ENCODE assay signal across 23 cellular contexts in the genomic region with DNA sequence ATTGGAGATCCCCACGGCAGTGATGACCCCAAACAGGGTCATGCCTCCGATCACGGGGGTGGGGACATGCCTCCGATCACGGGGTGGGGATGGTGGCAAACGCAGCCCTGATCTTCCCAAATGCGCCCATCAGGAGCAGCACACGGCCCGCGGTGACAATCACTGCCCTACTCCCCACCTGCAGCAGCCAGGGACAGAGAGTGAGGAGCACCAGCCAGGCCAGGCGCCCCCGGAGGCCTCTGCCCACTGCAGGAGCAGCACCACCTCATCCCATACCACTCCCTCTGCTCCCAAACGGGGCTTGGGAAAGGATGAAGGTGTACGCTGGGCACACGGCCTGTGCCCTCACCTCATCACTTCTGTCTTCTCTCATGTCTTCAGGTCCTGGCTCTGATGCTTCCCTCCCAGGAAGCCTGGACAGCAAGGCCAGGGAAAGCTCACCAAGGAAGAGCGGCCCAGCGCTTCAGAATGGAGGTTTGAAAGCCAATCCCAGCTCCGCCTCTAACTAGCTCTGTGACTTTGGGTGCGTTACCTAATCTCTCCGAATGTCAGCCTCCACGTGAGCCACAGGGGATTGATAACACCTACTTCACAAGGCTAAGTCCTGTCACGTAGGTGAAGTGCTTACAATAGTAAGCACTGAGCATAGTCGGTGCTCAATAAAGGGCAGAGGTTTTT. TPM values are rescaled to one million over a fixed set of nuclear protein-coding genes. Genes with fewer than 3 reads are reported as not detected.
"Had no signal": no experiment of that assay in that cellular context is flagged by ENCODE, and none has a peak within 500 bp of the region (broad histone marks: within the 10 kb centered on the region; RNA-seq: fewer than 3 reads in every experiment).

No MANE protein-coding gene starts in this region.

- H3K36me3 ChIP-seq: esophagus muscularis mucosa, gastroesophageal sphincter, ovary, upper lobe of right lung had no signal

- H3K4me1 ChIP-seq: testis, upper lobe of right lung had no signal

- ATAC-seq: gastroesophageal sphincter; left cardiac atrium; mucosa of descending colon; naive thymus-derived CD8-positive, alpha-beta T cell; upper lobe of right lung had no signal

- H3K27ac Mint-ChIP-seq: immature natural killer cell; stimulated activated naive CD8-positive, alpha-beta T cell treated with anti-CD3 and anti-CD28 coated beads, Interleukin-15, Interleukin-2, amounts not matched to agents 100 ng/mL and 50 ng/mL, for 24 hours had no signal

- H3K4me1 Mint-ChIP-seq: immature natural killer cell had no signal

- H3K9me3 ChIP-seq: mucosa of descending colon, ovary, testis, upper lobe of right lung had no signal

- H3K27ac ChIP-seq: epithelial cell of prostate, esophagus muscularis mucosa, gastroesophageal sphincter, ovary, testis, tibial nerve, upper lobe of right lung had no signal

- H3K4me3 ChIP-seq: esophagus muscularis mucosa, gastroesophageal sphincter, mucosa of descending colon, ovary, testis, tibial nerve, upper lobe of right lung had no signal

- H3K36me3 Mint-ChIP-seq: immature natural killer cell had no signal

- H3K27me3 ChIP-seq: ovary, testis, tibial nerve, upper lobe of right lung had no signal

- FAIRE-seq: kidney, small intestine had no signal

- DNase-seq: effector memory CD4-positive, alpha-beta T cell; immature natural killer cell; kidney; left cardiac atrium; mucosa of descending colon; naive thymus-derived CD8-positive, alpha-beta T cell; ovary; right cardiac atrium; small intestine; stimulated activated CD4-positive, alpha-beta T cell treated with anti-CD3 and anti-CD28 coated beads, Interleukin-12 subunit alpha, Interleukin-12 subunit beta, amount 100 ng/mL, for 4 hours; testis; upper lobe of right lung had no signal

- H3K4me3 Mint-ChIP-seq: immature natural killer cell; naive thymus-derived CD8-positive, alpha-beta T cell; stimulated activated naive CD8-positive, alpha-beta T cell treated with anti-CD3 and anti-CD28 coated beads, Interleukin-15, Interleukin-2, amounts not matched to agents 100 ng/mL and 50 ng/mL, for 24 hours had no signal

RNA-seq across cellular contexts. Expression of gene STRA8, which starts 37.1 kb away (rescaled TPM):
- total RNA-seq: esophagus muscularis mucosa; fibroblast of villous mesenchyme; gastroesophageal sphincter; kidney; left cardiac atrium; lung microvascular endothelial cell; mucosa of descending colon; naive thymus-derived CD8-positive, alpha-beta T cell; ovary; posterior vena cava; right cardiac atrium; subcutaneous adipose tissue; tibial nerve; upper lobe of right lung had no signal
- polyA plus RNA-seq: immature natural killer cell; liver; naive thymus-derived CD8-positive, alpha-beta T cell; neural cell; ovary; right cardiac atrium; small intestine had no signal
